In genomic region chr9:14066032-14066431, GRCh38 we compare ENCODE assay signal across 28 cellular contexts.
"Had no signal": no experiment of that assay in that cellular context is flagged by ENCODE, and none has a peak within 500 bp of the region (broad histone marks: within the 10 kb centered on the region; RNA-seq: fewer than 3 reads in every experiment).

No MANE protein-coding gene starts in this region.

- H3K9me3 ChIP-seq: ovary, psoas muscle, suprapubic skin, testis, tibial artery, transverse colon, upper lobe of right lung, uterus had no signal

- H3K27me3 ChIP-seq: neural progenitor cell, ovary, spleen, suprapubic skin, testis, tibial artery, transverse colon, upper lobe of right lung, uterus had no signal

- H3K4me3 ChIP-seq: neural progenitor cell, ovary, psoas muscle, skin epidermis, smooth muscle cell, spleen, suprapubic skin, testis, tibial artery, transverse colon, upper lobe of right lung, uterus had no signal

- H3K27ac ChIP-seq: neural progenitor cell, ovary, parathyroid adenoma, psoas muscle, skin epidermis, spleen, suprapubic skin, testis, tibial artery, transverse colon, upper lobe of right lung, uterus had no signal

- H3K9ac ChIP-seq: neural progenitor cell, parathyroid adenoma had no signal

- ATAC-seq: natural killer cell; psoas muscle; right cardiac atrium; sciatic nerve; stimulated activated memory B cell treated with anti-CD40 and anti-IgM and Interleukin-4, amounts not matched to agents 10 μg/mL and 1 μg/mL and 100 μg/mL, for 72 hours; stimulated activated naive CD8-positive, alpha-beta T cell treated with anti-CD3 and anti-CD28 coated beads, Interleukin-15, amount 100 ng/mL, for 72 hours; stimulated activated naive CD8-positive, alpha-beta T cell treated with anti-CD3 and anti-CD28 coated beads, Interleukin-15, Interleukin-2, amounts not matched to agents 100 U/mL and 50 U/mL, for 24 hours; upper lobe of right lung had no signal

- H2AFZ ChIP-seq: neural progenitor cell, parathyroid adenoma had no signal

- H3K4me1 ChIP-seq: neural progenitor cell, parathyroid adenoma, psoas muscle, spleen, suprapubic skin, testis, tibial artery, transverse colon, upper lobe of right lung, uterus had no signal

- H3K4me2 ChIP-seq: neural progenitor cell, smooth muscle cell had no signal

- DNase-seq: natural killer cell; occipital lobe; ovary; posterior cingulate gyrus; psoas muscle; right cardiac atrium; spleen; stimulated activated CD4-positive, alpha-beta T cell treated with anti-CD3 and anti-CD28 coated beads, Interleukin-12 subunit alpha, Interleukin-12 subunit beta, amount 100 ng/mL, for 4 hours; stimulated activated CD4-positive, alpha-beta T cell treated with anti-CD3 and anti-CD28 coated beads, Interleukin-1b, Interleukin-23, amount 100 ng/mL, for 48 hours; stimulated activated CD4-positive, alpha-beta T cell treated with anti-CD3 and anti-CD28 coated beads, Interleukin-4, amount 100 ng/mL, for 1 hour; stimulated activated CD4-positive, alpha-beta T cell treated with anti-CD3 and anti-CD28 coated beads, Interleukin-4, amount 100 ng/mL, for 4 hours; stimulated activated CD8-positive, alpha-beta memory T cell treated with anti-CD3 and anti-CD28 coated beads, Interleukin-4, amount 100 ng/mL, for 48 hours; stimulated activated naive CD4-positive, alpha-beta T cell; stimulated activated naive CD8-positive, alpha-beta T cell treated with anti-CD3 and anti-CD28 coated beads, Interleukin-15, amount 100 ng/mL, for 72 hours; stimulated activated naive CD8-positive, alpha-beta T cell treated with anti-CD3 and anti-CD28 coated beads, Interleukin-15, Interleukin-2, amounts not matched to agents 100 U/mL and 50 U/mL, for 24 hours; substantia nigra; testis; tibial artery; transverse colon; upper lobe of right lung; uterus had no signal

- H3K79me2 ChIP-seq: parathyroid adenoma had no signal

- H3K36me3 ChIP-seq: neural progenitor cell, ovary, spleen, suprapubic skin, tibial artery, transverse colon, upper lobe of right lung, uterus had no signal
